In genomic region chr10:58637372-58637771, GRCh38 we compare ENCODE assay signal across 17 cellular contexts.
DNase-seq lines count a peak whose midpoint lies in the region; ATAC-seq and TF ChIP-seq lines count a peak whose summit lies in the region.
"Had no signal": no experiment of that assay in that cellular context is flagged by ENCODE, and none has a peak within 500 bp of the region (broad histone marks: within the 10 kb centered on the region; RNA-seq: fewer than 3 reads in every experiment).

No MANE protein-coding gene starts in this region.

- H3K27ac Mint-ChIP-seq in nephron progenitor cell = peak overlapping the region; percentile 8
- H3K27ac Mint-ChIP-seq in CD14-positive monocyte = no peak overlapping the region
- H3K27ac Mint-ChIP-seq in GM23338 = no peak overlapping the region
- H3K27ac Mint-ChIP-seq: activated CD4-positive, alpha-beta T cell treated with anti-CD3 and anti-CD28 coated beads for 36 hours had no signal

- in situ Hi-C loops in Caki2 (cut with HindIII; ENCODE audit: low pct_unique_long_range_greater_than_20kb, low sequenced_read_pairs) = no loop called here

- H3K27ac ChIP-seq in SJSA1 (peak overlapping the region; percentile 77), GM23338 (ENCODE audit: low read depth) (no peak overlapping the region)
- H3K27ac ChIP-seq: uterus had no signal

- no peaks in the 10 kb centered on the region for H3K36me3 Mint-ChIP-seq in nephron progenitor cell (ENCODE audit: low read depth)
- H3K36me3 Mint-ChIP-seq in CD14-positive monocyte = no peaks in the 10 kb centered on the region
- H3K36me3 Mint-ChIP-seq in GM23338 (ENCODE audit: low read depth) = no peaks in the 10 kb centered on the region
- H3K36me3 Mint-ChIP-seq: brain had no signal

- H3K4me2 ChIP-seq in GM23338 = no peak overlapping the region

- no peaks in the 10 kb centered on the region for H3K79me2 ChIP-seq in GM23338 (replicated peaks; ENCODE audit: insufficient read depth)

- H3K9me3 Mint-ChIP-seq in nephron progenitor cell (no peaks in the 10 kb centered on the region), CD14-positive monocyte (no peaks in the 10 kb centered on the region), GM23338 (no peaks in the 10 kb centered on the region)
- H3K9me3 Mint-ChIP-seq: brain had no signal

- H2AFZ ChIP-seq in GM23338 = no peak overlapping the region

- no peaks in the 10 kb centered on the region for H3K9me2 ChIP-seq in GM23338 (ENCODE audit: insufficient read depth)

- H3K4me1 Mint-ChIP-seq in nephron progenitor cell (peaks cover 12% of the 10 kb centered on the region), CD14-positive monocyte (peaks cover 6% of the 10 kb centered on the region), GM23338 (peaks cover 27% of the 10 kb centered on the region)
- H3K4me1 Mint-ChIP-seq: activated CD4-positive, alpha-beta T cell treated with anti-CD3 and anti-CD28 coated beads for 36 hours had no signal

- intact Hi-C loops in CD14-positive monocyte (cut with micrococcal nuclease) = no loop called here

- H3K4me3 ChIP-seq in SJSA1 = no peak overlapping the region
- no peak overlapping the region for H3K4me3 ChIP-seq in fibroblast of mammary gland (ENCODE audit: control insufficient read depth, low read depth, low read length)
- no peak overlapping the region for H3K4me3 ChIP-seq in GM23338
- H3K4me3 ChIP-seq: lung, uterus had no signal

- TF ChIP-seq CTCF in fibroblast of mammary gland (conservative IDR thresholded peaks at IDR 0.05; ENCODE audit: control insufficient read depth, insufficient read depth, low read depth, low read length) = no peak
- no peak for TF ChIP-seq CTCF in nephron progenitor cell (IDR thresholded peaks at IDR 0.05)
- TF ChIP-seq CTCF in CD14-positive monocyte (IDR thresholded peaks at IDR 0.05) = no peak
- TF ChIP-seq CTCF in GM23338 (conservative IDR thresholded peaks at IDR 0.05; ENCODE audit: low read depth in 2 of 2) = no peak

- H3K36me3 ChIP-seq in SJSA1 = no peaks in the 10 kb centered on the region
- H3K36me3 ChIP-seq in GM23338 (ENCODE audit: insufficient read depth) = no peaks in the 10 kb centered on the region
- H3K36me3 ChIP-seq: BE2C, uterus had no signal

- H4K20me1 ChIP-seq in GM23338 (replicated peaks; ENCODE audit: insufficient read depth) = no peaks in the 10 kb centered on the region

- no peaks in the 10 kb centered on the region for H3F3A ChIP-seq in GM23338 (replicated peaks; ENCODE audit: low read depth)

- peaks cover 56% of the 10 kb centered on the region for H3K4me1 ChIP-seq in SJSA1 (replicated peaks)
- peaks cover 10% of the 10 kb centered on the region for H3K4me1 ChIP-seq in GM23338 (ENCODE audit: insufficient read depth)
- H3K4me1 ChIP-seq: BE2C, uterus had no signal

- H3K27me3 ChIP-seq in SJSA1 (replicated peaks) (no peaks in the 10 kb centered on the region), GM23338 (ENCODE audit: insufficient read depth) (no peaks in the 10 kb centered on the region)
- H3K27me3 ChIP-seq: BE2C, uterus had no signal

- H3K27me3 Mint-ChIP-seq in nephron progenitor cell (ENCODE audit: low read depth, poor library complexity) = no peaks in the 10 kb centered on the region
- peaks cover 0 to 4% (median 3%) of the 10 kb centered on the region in 3 donors for H3K27me3 Mint-ChIP-seq in CD14-positive monocyte (ENCODE audit: low read depth in 3 of 3)
- no peaks in the 10 kb centered on the region for H3K27me3 Mint-ChIP-seq in GM23338 (ENCODE audit: insufficient read depth, low read depth, poor library complexity)

- ATAC-seq in GM18520 (IDR thresholded peaks at IDR 0.05; ENCODE audit: unreplicated experiment) (no peak), GM23338 (no peak)
- ATAC-seq: activated CD4-positive, alpha-beta T cell treated with anti-CD3 and anti-CD28 coated beads for 36 hours; PC-3 had no signal

- no peaks in the 10 kb centered on the region for H3K9me3 ChIP-seq in SJSA1 (replicated peaks)
- H3K9me3 ChIP-seq: BE2C, uterus had no signal

- H3K4me3 Mint-ChIP-seq in nephron progenitor cell (no peak overlapping the region), CD14-positive monocyte (no peak overlapping the region), GM23338 (no peak overlapping the region)
- H3K4me3 Mint-ChIP-seq: activated CD4-positive, alpha-beta T cell treated with anti-CD3 and anti-CD28 coated beads for 36 hours; brain had no signal

- peak; percentile 65 for DNase-seq in Caki2 (ENCODE audit: low read depth)
- peak; percentile 68 to 75 for DNase-seq in SJSA1 (ENCODE audit: low read depth in 1 of 2, low spot score in 2 of 2)
- DNase-seq in fibroblast of mammary gland (ENCODE audit: low read depth) = peak; percentile 80
- no peak for DNase-seq in nephron progenitor cell
- no peak for DNase-seq in iPS-NIHi7 (ENCODE audit: extremely low spot score)
- no peak for DNase-seq in CD14-positive monocyte (ENCODE audit: low spot score)
- DNase-seq in GM23338 (ENCODE audit: low spot score) = no peak
- DNase-seq: activated CD4-positive, alpha-beta T cell treated with anti-CD3 and anti-CD28 coated beads for 36 hours; BE2C; hippocampal formation; NCI-H2227 treated with DMSO at 0.1 percent for 48 hours; nucleus accumbens; PC-3; uterus had no signal

TF ChIP-seq in GM23338, 12 proteins besides CTCF, POLR2A, EP300 and RAD21:
- no peak for TF ChIP-seq NANOG (IDR thresholded peaks at IDR 0.05; ENCODE audit: borderline replicate concordance)

Comparison
In these comparisons a context has a peak if more than half of its experiments do, and no peak if none do; other contexts are left out.
1. DNase-seq: peak in Caki2 (single experiment), SJSA1 (2 of 2) and fibroblast of mammary gland (single experiment); none in nephron progenitor cell (single experiment), iPS-NIHi7 (single experiment), CD14-positive monocyte (single experiment) and GM23338 (single experiment).